Comparison of ENCODE assay signal across 34 cellular contexts in the genomic region with DNA sequence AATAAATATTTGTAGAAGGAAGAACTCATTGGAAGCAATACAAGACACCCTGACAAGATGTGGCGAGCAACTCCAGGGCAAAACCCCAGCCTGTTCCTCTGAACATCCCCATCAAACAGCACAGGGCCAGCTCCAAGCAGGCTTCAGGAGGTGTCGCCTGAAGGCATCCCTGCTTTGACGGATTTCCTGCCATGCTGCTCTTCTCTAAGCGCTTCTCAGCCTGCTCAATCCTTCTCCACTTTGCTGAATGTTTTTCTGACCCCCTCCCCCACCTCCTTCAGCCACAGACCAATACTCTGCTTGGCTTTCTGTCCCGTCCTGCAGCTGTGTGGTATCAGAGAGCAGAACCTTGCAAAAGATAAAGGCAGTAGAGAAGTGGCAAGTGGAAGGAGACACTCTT. TPM values are rescaled to one million over a fixed set of nuclear protein-coding genes. Genes with fewer than 3 reads are reported as not detected.
"Had no signal": no experiment of that assay in that cellular context is flagged by ENCODE, and none has a peak within 500 bp of the region (broad histone marks: within the 10 kb centered on the region; RNA-seq: fewer than 3 reads in every experiment).

No MANE protein-coding gene starts in this region.

- H3K4me3 ChIP-seq: ascending aorta, cardiac muscle cell, heart left ventricle, left ventricle myocardium inferior, right lobe of liver, thoracic aorta, uterus had no signal

- H3K36me3 ChIP-seq: ascending aorta, cardiac muscle cell, heart left ventricle, left ventricle myocardium inferior, neutrophil, right lobe of liver, thoracic aorta, uterus had no signal

- H3K27ac Mint-ChIP-seq: activated CD8-positive, alpha-beta T cell treated with anti-CD3 and anti-CD28 coated beads for 36 hours; activated naive CD8-positive, alpha-beta T cell treated with anti-CD3 and anti-CD28 coated beads, Interleukin-2, amount 10 ng/mL, durations not matched to agents 7 days and 5 days; brain; nephron; stimulated activated naive CD8-positive, alpha-beta T cell treated with anti-CD3 and anti-CD28 coated beads, Interleukin-15, Interleukin-2, amounts not matched to agents 100 ng/mL and 50 ng/mL, for 24 hours; T-helper 1 cell treated with Interleukin-12 subunit alpha and Interleukin-12 subunit beta and Interleukin-4 antibody, amounts not matched to agents 30 μg/mL and 1 μg/mL, for 36 hours; type B pancreatic cell had no signal

- H3K9me3 Mint-ChIP-seq: activated CD8-positive, alpha-beta T cell treated with anti-CD3 and anti-CD28 coated beads for 36 hours; activated naive CD8-positive, alpha-beta T cell treated with anti-CD3 and anti-CD28 coated beads, Interleukin-2, amount 10 ng/mL, durations not matched to agents 7 days and 5 days; nephron; stimulated activated naive CD8-positive, alpha-beta T cell treated with anti-CD3 and anti-CD28 coated beads, Interleukin-15, Interleukin-2, amounts not matched to agents 100 ng/mL and 50 ng/mL, for 24 hours; T-helper 1 cell treated with Interleukin-12 subunit alpha and Interleukin-12 subunit beta and Interleukin-4 antibody, amounts not matched to agents 30 μg/mL and 1 μg/mL, for 36 hours; type B pancreatic cell had no signal

- H3K36me3 Mint-ChIP-seq: activated naive CD8-positive, alpha-beta T cell treated with anti-CD3 and anti-CD28 coated beads, Interleukin-2, amount 10 ng/mL, durations not matched to agents 7 days and 5 days; type B pancreatic cell had no signal

- H3K4me1 ChIP-seq: ascending aorta, right lobe of liver, uterus had no signal

- H3K4me1 Mint-ChIP-seq: nephron had no signal

- H3K27ac ChIP-seq: ascending aorta, cardiac muscle cell, heart left ventricle, left ventricle myocardium inferior, neutrophil, right lobe of liver, thoracic aorta, uterus, WERI-Rb-1 had no signal

- DNase-seq: activated CD4-positive, alpha-beta T cell treated with anti-CD3 and anti-CD28 coated beads, Interleukin-2, amount 50 U/mL, for 1 hour; activated CD8-positive, alpha-beta T cell treated with anti-CD3 and anti-CD28 coated beads for 36 hours; activated effector memory CD4-positive, alpha-beta T cell treated with Interleukin-2 at 50 U/mL for 16 hours; activated naive CD4-positive, alpha-beta T cell treated with Interleukin-2 at 50 U/mL for 16 hours; activated naive CD8-positive, alpha-beta T cell treated with anti-CD3 and anti-CD28 coated beads, Interleukin-2, amount 10 ng/mL, durations not matched to agents 7 days and 5 days; activated T-cell treated with anti-CD3 and anti-CD28 coated beads, Interleukin-2, amount 50 U/mL, for 48 hours; cortex of kidney; foreskin fibroblast; heart left ventricle; hypothalamus; islet precursor cell; left ventricle myocardium inferior; right lobe of liver; stimulated activated CD4-positive, alpha-beta T cell treated with anti-CD3 and anti-CD28 coated beads, Interleukin-2, amount 100 ng/mL, for 48 hours; SW 1271; T-helper 9 cell; uterus; WERI-Rb-1 had no signal

- ATAC-seq: activated CD8-positive, alpha-beta T cell treated with anti-CD3 and anti-CD28 coated beads for 36 hours; esophagus mucosa; heart left ventricle; right lobe of liver had no signal

- FAIRE-seq: TTC549 had no signal

- H3K9me3 ChIP-seq: ascending aorta, neutrophil, right lobe of liver, thoracic aorta, uterus had no signal

- H3K4me3 Mint-ChIP-seq: activated CD8-positive, alpha-beta T cell treated with anti-CD3 and anti-CD28 coated beads for 36 hours; activated naive CD8-positive, alpha-beta T cell treated with anti-CD3 and anti-CD28 coated beads, Interleukin-2, amount 10 ng/mL, durations not matched to agents 7 days and 5 days; brain; nephron; stimulated activated naive CD8-positive, alpha-beta T cell treated with anti-CD3 and anti-CD28 coated beads, Interleukin-15, Interleukin-2, amounts not matched to agents 100 ng/mL and 50 ng/mL, for 24 hours; T-helper 1 cell treated with Interleukin-12 subunit alpha and Interleukin-12 subunit beta and Interleukin-4 antibody, amounts not matched to agents 30 μg/mL and 1 μg/mL, for 36 hours; type B pancreatic cell had no signal

- H3K27me3 ChIP-seq: ascending aorta, right lobe of liver, uterus had no signal

RNA-seq across cellular contexts. Expression of gene C19orf81, which starts 28.4 kb away (rescaled TPM):
- total RNA-seq: ascending aorta, esophagus mucosa, lung microvascular endothelial cell, mucosa of gallbladder, osteocyte, right lobe of liver, skeletal muscle tissue, thoracic aorta, uterus had no signal
- polyA plus RNA-seq: heart left ventricle had no signal

RNA-seq across cellular contexts. Expression of gene SYT3, which starts 38.0 kb away (rescaled TPM):
- total RNA-seq: activated CD8-positive, alpha-beta T cell treated with anti-CD3 and anti-CD28 coated beads for 36 hours; esophagus mucosa; right lobe of liver; skeletal muscle tissue; subcutaneous adipose tissue; thoracic aorta had no signal

RNA-seq across cellular contexts. Expression of gene SHANK1, which starts 42.0 kb away (rescaled TPM):
- total RNA-seq: activated naive CD8-positive, alpha-beta T cell treated with anti-CD3 and anti-CD28 coated beads, Interleukin-2, amount 10 ng/mL, durations not matched to agents 7 days and 5 days; lung microvascular endothelial cell had no signal

RNA-seq across cellular contexts. Expression of gene CLEC11A, which starts 45.5 kb away (rescaled TPM):
- total RNA-seq: ascending aorta had no signal
